ENCODE assay signal across 1 cellular context in genomic region chr20:25290646-25291431, GRCh38.
TF ChIP-seq lines count a peak whose summit lies in the region.

No MANE protein-coding gene starts in this region.

TF ChIP-seq in HepG2, 621 proteins besides CTCF, POLR2A, EP300 and RAD21:
- peak; percentile 91 for TF ChIP-seq ZNF263 (CRISPR knock-in tag; IDR thresholded peaks at IDR 0.05)
- peak; percentile 34 for TF ChIP-seq HNRNPK (IDR thresholded peaks at IDR 0.05; ENCODE audit: low read depth, low read length, poor library complexity, severe bottlenecking)
- peak; percentile 41; the same call in 1 of the 2 replicates for TF ChIP-seq ZNF563 (CRISPR knock-in tag; IDR thresholded peaks at IDR 0.05)
- peak; percentile 87 for TF ChIP-seq AGO2 (optimal IDR thresholded peaks at IDR 0.05; ENCODE audit: low read depth, low read length)
- TF ChIP-seq ZNF687 (CRISPR knock-in tag; IDR thresholded peaks at IDR 0.05) = 0 out of 2 replicates have a peak, but pooled peaks have one; percentile 8
- TF ChIP-seq ZNF572 (CRISPR knock-in tag; IDR thresholded peaks at IDR 0.05) = no peak
- TF ChIP-seq ZUFSP (CRISPR knock-in tag; IDR thresholded peaks at IDR 0.05; ENCODE audit: borderline replicate concordance) = no peak
- peak; percentile 89 for TF ChIP-seq TAF15 (IDR thresholded peaks at IDR 0.05; ENCODE audit: low read depth, low read length, poor library complexity, severe bottlenecking)
